Comparison of ENCODE assay signal across 1 cellular context in the genomic region with DNA sequence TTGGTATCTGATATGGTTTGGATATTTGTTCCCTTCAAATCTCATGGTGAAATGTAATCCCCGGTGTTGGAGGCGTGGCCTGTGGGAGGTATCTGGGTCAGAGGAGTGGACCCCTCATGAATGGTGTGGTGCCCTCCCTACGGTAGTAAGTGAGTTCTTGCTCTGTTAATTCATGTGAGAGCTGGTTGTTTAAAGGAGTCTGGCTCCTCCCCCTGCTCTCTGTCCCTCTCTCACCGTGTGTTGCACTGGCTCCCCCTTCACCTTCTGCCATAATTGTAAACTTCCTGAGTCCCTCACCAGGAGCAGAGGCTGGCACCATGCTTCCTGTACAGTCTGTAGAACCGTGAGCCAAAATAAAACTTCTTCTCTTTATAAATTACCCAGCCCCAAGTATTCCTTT.
TF ChIP-seq lines count a peak whose summit lies in the region.

No MANE protein-coding gene starts in this region.

TF ChIP-seq in HepG2, 621 proteins besides CTCF, POLR2A, EP300 and RAD21 (continued from another document and continues in another):
- TF ChIP-seq, protein P1, sequence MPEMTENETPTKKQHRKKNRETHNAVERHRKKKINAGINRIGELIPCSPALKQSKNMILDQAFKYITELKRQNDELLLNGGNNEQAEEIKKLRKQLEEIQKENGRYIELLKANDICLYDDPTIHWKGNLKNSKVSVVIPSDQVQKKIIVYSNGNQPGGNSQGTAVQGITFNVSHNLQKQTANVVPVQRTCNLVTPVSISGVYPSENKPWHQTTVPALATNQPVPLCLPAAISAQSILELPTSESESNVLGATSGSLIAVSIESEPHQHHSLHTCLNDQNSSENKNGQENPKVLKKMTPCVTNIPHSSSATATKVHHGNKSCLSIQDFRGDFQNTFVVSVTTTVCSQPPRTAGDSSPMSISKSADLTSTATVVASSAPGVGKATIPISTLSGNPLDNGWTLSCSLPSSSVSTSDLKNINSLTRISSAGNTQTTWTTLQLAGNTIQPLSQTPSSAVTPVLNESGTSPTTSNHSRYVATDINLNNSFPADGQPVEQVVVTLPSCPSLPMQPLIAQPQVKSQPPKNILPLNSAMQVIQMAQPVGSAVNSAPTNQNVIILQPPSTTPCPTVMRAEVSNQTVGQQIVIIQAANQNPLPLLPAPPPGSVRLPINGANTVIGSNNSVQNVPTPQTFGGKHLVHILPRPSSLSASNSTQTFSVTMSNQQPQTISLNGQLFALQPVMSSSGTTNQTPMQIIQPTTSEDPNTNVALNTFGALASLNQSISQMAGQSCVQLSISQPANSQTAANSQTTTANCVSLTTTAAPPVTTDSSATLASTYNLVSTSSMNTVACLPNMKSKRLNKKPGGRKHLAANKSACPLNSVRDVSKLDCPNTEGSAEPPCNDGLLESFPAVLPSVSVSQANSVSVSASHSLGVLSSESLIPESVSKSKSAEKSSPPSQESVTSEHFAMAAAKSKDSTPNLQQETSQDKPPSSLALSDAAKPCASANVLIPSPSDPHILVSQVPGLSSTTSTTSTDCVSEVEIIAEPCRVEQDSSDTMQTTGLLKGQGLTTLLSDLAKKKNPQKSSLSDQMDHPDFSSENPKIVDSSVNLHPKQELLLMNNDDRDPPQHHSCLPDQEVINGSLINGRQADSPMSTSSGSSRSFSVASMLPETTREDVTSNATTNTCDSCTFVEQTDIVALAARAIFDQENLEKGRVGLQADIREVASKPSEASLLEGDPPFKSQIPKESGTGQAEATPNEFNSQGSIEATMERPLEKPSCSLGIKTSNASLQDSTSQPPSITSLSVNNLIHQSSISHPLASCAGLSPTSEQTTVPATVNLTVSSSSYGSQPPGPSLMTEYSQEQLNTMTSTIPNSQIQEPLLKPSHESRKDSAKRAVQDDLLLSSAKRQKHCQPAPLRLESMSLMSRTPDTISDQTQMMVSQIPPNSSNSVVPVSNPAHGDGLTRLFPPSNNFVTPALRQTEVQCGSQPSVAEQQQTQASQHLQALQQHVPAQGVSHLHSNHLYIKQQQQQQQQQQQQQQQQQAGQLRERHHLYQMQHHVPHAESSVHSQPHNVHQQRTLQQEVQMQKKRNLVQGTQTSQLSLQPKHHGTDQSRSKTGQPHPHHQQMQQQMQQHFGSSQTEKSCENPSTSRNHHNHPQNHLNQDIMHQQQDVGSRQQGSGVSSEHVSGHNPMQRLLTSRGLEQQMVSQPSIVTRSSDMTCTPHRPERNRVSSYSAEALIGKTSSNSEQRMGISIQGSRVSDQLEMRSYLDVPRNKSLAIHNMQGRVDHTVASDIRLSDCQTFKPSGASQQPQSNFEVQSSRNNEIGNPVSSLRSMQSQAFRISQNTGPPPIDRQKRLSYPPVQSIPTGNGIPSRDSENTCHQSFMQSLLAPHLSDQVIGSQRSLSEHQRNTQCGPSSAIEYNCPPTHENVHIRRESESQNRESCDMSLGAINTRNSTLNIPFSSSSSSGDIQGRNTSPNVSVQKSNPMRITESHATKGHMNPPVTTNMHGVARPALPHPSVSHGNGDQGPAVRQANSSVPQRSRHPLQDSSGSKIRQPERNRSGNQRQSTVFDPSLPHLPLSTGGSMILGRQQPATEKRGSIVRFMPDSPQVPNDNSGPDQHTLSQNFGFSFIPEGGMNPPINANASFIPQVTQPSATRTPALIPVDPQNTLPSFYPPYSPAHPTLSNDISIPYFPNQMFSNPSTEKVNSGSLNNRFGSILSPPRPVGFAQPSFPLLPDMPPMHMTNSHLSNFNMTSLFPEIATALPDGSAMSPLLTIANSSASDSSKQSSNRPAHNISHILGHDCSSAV (CRISPR knock-in tag; IDR thresholded peaks at IDR 0.05; ENCODE audit: borderline replicate concordance) = no peak
- TF ChIP-seq RBFOX2 (IDR thresholded peaks at IDR 0.05; ENCODE audit: low read depth, low read length) (no peak), ZNF768 (CRISPR knock-in tag; IDR thresholded peaks at IDR 0.05) (no peak), ZNF556 (CRISPR knock-in tag; IDR thresholded peaks at IDR 0.05; ENCODE audit: borderline replicate concordance) (no peak), KDM5B (CRISPR knock-in tag; IDR thresholded peaks at IDR 0.05; ENCODE audit: borderline replicate concordance) (no peak), RFX5 (IDR thresholded peaks at IDR 0.05; ENCODE audit: low read depth, low read length) (no peak), MEIS2 (CRISPR knock-in tag; IDR thresholded peaks at IDR 0.05) (no peak), ELF1 (CRISPR knock-in tag; IDR thresholded peaks at IDR 0.05) (0 out of 2 replicates have a peak, but pooled peaks have one; percentile 20), ZFP62 (CRISPR knock-in tag; IDR thresholded peaks at IDR 0.05) (no peak), NBN (conservative IDR thresholded peaks at IDR 0.05) (no peak), MTA3 (CRISPR knock-in tag; IDR thresholded peaks at IDR 0.05) (no peak), MEF2D (CRISPR knock-in tag; IDR thresholded peaks at IDR 0.05) (peak; percentile 17; the same call in 1 of the 2 replicates), RBM22 (optimal IDR thresholded peaks at IDR 0.05; ENCODE audit: low read length) (no peak), HOXA7 (CRISPR knock-in tag; IDR thresholded peaks at IDR 0.05) (no peak), BRD4 (CRISPR knock-in tag; IDR thresholded peaks at IDR 0.05) (no peak), ZSCAN9 (CRISPR knock-in tag; IDR thresholded peaks at IDR 0.05; ENCODE audit: borderline replicate concordance) (no peak), ZBTB7B (CRISPR knock-in tag; IDR thresholded peaks at IDR 0.05) (no peak), SPEN (CRISPR knock-in tag; IDR thresholded peaks at IDR 0.05; ENCODE audit: low read depth) (peak; percentile 25; the same call in 1 of the 2 replicates), ZNF598 (CRISPR knock-in tag; IDR thresholded peaks at IDR 0.05; ENCODE audit: borderline replicate concordance) (no peak), SMARCC2 (IDR thresholded peaks at IDR 0.05) (no peak), KDM5A (IDR thresholded peaks at IDR 0.05; ENCODE audit: borderline replicate concordance, low read length) (no peak), DR1 (CRISPR knock-in tag; IDR thresholded peaks at IDR 0.05) (no peak), ZNF891 (CRISPR knock-in tag; IDR thresholded peaks at IDR 0.05) (no peak), ZNF510 (CRISPR knock-in tag; IDR thresholded peaks at IDR 0.05; ENCODE audit: low read depth) (no peak), ZNF12 (CRISPR knock-in tag; IDR thresholded peaks at IDR 0.05) (no peak), MYNN (CRISPR knock-in tag; IDR thresholded peaks at IDR 0.05; ENCODE audit: low read depth) (no peak), MIER3 (CRISPR knock-in tag; IDR thresholded peaks at IDR 0.05; ENCODE audit: borderline replicate concordance) (no peak), FOXM1 (CRISPR knock-in tag; IDR thresholded peaks at IDR 0.05) (no peak), RCOR2 (CRISPR knock-in tag; IDR thresholded peaks at IDR 0.05) (no peak), CEBPB (IDR thresholded peaks at IDR 0.05; ENCODE audit: borderline replicate concordance, low read depth, low read length) (no peak), ZNF44 (CRISPR knock-in tag; IDR thresholded peaks at IDR 0.05) (no peak), ATF1 (CRISPR knock-in tag; IDR thresholded peaks at IDR 0.05) (no peak), SP4 (CRISPR knock-in tag; IDR thresholded peaks at IDR 0.05) (no peak), ZKSCAN5 (CRISPR knock-in tag; IDR thresholded peaks at IDR 0.05) (no peak), NR2F6 (IDR thresholded peaks at IDR 0.05) (no peak), NR2F6 (CRISPR knock-in tag; IDR thresholded peaks at IDR 0.05) (no peak), ZNF143 (CRISPR knock-in tag; IDR thresholded peaks at IDR 0.05) (no peak)
- TF ChIP-seq, protein P2, sequence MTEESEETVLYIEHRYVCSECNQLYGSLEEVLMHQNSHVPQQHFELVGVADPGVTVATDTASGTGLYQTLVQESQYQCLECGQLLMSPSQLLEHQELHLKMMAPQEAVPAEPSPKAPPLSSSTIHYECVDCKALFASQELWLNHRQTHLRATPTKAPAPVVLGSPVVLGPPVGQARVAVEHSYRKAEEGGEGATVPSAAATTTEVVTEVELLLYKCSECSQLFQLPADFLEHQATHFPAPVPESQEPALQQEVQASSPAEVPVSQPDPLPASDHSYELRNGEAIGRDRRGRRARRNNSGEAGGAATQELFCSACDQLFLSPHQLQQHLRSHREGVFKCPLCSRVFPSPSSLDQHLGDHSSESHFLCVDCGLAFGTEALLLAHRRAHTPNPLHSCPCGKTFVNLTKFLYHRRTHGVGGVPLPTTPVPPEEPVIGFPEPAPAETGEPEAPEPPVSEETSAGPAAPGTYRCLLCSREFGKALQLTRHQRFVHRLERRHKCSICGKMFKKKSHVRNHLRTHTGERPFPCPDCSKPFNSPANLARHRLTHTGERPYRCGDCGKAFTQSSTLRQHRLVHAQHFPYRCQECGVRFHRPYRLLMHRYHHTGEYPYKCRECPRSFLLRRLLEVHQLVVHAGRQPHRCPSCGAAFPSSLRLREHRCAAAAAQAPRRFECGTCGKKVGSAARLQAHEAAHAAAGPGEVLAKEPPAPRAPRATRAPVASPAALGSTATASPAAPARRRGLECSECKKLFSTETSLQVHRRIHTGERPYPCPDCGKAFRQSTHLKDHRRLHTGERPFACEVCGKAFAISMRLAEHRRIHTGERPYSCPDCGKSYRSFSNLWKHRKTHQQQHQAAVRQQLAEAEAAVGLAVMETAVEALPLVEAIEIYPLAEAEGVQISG (CRISPR knock-in tag; IDR thresholded peaks at IDR 0.05) = no peak
- TF ChIP-seq, protein P3, sequence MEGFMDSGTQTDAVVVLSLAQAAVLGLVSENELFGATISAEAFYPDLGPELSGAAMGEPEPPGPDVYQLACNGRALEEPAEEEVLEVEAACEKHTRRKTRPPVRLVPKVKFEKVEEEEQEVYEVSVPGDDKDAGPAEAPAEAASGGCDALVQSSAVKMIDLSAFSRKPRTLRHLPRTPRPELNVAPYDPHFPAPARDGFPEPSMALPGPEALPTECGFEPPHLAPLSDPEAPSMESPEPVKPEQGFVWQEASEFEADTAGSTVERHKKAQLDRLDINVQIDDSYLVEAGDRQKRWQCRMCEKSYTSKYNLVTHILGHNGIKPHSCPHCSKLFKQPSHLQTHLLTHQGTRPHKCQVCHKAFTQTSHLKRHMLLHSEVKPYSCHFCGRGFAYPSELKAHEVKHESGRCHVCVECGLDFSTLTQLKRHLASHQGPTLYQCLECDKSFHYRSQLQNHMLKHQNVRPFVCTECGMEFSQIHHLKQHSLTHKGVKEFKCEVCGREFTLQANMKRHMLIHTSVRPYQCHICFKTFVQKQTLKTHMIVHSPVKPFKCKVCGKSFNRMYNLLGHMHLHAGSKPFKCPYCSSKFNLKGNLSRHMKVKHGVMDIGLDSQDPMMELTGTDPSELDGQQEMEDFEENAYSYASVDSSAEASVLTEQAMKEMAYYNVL (CRISPR knock-in tag; IDR thresholded peaks at IDR 0.05; ENCODE audit: borderline replicate concordance) = no peak
- TF ChIP-seq, protein P4, sequence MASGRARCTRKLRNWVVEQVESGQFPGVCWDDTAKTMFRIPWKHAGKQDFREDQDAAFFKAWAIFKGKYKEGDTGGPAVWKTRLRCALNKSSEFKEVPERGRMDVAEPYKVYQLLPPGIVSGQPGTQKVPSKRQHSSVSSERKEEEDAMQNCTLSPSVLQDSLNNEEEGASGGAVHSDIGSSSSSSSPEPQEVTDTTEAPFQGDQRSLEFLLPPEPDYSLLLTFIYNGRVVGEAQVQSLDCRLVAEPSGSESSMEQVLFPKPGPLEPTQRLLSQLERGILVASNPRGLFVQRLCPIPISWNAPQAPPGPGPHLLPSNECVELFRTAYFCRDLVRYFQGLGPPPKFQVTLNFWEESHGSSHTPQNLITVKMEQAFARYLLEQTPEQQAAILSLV (CRISPR knock-in tag; IDR thresholded peaks at IDR 0.05; ENCODE audit: borderline replicate concordance) = no peak
- TF ChIP-seq, protein P5, sequence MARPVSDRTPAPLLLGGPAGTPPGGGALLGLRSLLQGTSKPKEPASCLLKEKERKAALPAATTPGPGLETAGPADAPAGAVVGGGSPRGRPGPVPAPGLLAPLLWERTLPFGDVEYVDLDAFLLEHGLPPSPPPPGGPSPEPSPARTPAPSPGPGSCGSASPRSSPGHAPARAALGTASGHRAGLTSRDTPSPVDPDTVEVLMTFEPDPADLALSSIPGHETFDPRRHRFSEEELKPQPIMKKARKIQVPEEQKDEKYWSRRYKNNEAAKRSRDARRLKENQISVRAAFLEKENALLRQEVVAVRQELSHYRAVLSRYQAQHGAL (CRISPR knock-in tag; IDR thresholded peaks at IDR 0.05; ENCODE audit: not compliant biosample characterization) = no peak
- TF ChIP-seq, protein P6, sequence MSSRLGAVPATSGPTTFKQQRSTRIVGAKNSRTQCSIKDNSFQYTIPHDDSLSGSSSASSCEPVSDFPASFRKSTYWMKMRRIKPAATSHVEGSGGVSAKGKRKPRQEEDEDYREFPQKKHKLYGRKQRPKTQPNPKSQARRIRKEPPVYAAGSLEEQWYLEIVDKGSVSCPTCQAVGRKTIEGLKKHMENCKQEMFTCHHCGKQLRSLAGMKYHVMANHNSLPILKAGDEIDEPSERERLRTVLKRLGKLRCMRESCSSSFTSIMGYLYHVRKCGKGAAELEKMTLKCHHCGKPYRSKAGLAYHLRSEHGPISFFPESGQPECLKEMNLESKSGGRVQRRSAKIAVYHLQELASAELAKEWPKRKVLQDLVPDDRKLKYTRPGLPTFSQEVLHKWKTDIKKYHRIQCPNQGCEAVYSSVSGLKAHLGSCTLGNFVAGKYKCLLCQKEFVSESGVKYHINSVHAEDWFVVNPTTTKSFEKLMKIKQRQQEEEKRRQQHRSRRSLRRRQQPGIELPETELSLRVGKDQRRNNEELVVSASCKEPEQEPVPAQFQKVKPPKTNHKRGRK (CRISPR knock-in tag; IDR thresholded peaks at IDR 0.05) = no peak
